ENCODE assay signal across 27 cellular contexts in the genomic region with DNA sequence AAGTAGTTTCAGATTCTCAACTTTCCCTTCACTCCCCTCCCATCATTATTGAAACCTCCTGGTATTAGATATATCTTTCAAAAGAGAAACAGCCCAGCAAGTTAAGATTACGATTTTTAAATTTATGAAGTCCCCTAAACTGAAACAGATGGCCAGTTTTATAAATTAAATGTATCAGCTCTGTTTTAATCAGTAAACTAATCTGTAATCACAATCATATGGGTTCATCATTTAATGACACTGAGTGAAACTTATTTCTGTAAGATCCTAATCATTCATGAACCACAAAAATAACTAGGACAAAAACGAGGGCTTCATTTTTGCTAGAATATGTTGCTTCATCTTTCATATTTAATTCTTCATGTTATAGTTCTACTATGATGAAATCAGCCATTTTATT.
"Had no signal": no experiment of that assay in that cellular context is flagged by ENCODE, and none has a peak within 500 bp of the region (broad histone marks: within the 10 kb centered on the region; RNA-seq: fewer than 3 reads in every experiment).

No MANE protein-coding gene starts in this region.

- H3K4me1 Mint-ChIP-seq: activated naive CD8-positive, alpha-beta T cell treated with anti-CD3 and anti-CD28 coated beads, Interleukin-2, amount 50 U/mL, for 24 hours had no signal

- H3K36me3 Mint-ChIP-seq: activated naive CD4-positive, alpha-beta T cell treated with anti-CD3 and anti-CD28 coated beads, Interleukin-2, amount 50 U/mL, for 72 hours; WTC11 had no signal

- H3K27ac Mint-ChIP-seq: activated CD8-positive, alpha-beta T cell treated with anti-CD3 and anti-CD28 coated beads, Interleukin-2, amount 10 ng/mL, durations not matched to agents 7 days and 5 days; activated naive CD4-positive, alpha-beta T cell treated with anti-CD3 and anti-CD28 coated beads, Interleukin-2, amount 50 U/mL, for 72 hours; activated naive CD8-positive, alpha-beta T cell treated with anti-CD3 and anti-CD28 coated beads, Interleukin-2, amount 50 U/mL, for 24 hours; activated T-helper 1 cell treated with anti-CD3 and anti-CD28 coated beads, Interleukin-12 subunit alpha, Interleukin-12 subunit beta, Interleukin-2, Interleukin-4 antibody, amounts not matched to agents 30 ng/mL and 10 ng/mL and 1 ng/mL, durations not matched to agents 14 hours and 24 hours and 36 hours; T-helper 1 cell treated with Interleukin-12 subunit alpha and Interleukin-12 subunit beta and Interleukin-4 antibody, amounts not matched to agents 30 μg/mL and 1 μg/mL, for 36 hours had no signal

- H3K27me3 ChIP-seq: brain microvascular endothelial cell, cardiac muscle cell, MG63 had no signal

- H3K27me3 Mint-ChIP-seq: activated naive CD8-positive, alpha-beta T cell treated with anti-CD3 and anti-CD28 coated beads, Interleukin-2, amount 50 U/mL, for 24 hours had no signal

- H3K27ac ChIP-seq: brain microvascular endothelial cell, cardiac muscle cell had no signal

- H3K9me3 ChIP-seq: MG63 had no signal

- H3K4me3 ChIP-seq: cardiac muscle cell, MG63 had no signal

- H3K9me3 Mint-ChIP-seq: activated naive CD4-positive, alpha-beta T cell treated with anti-CD3 and anti-CD28 coated beads, Interleukin-2, amount 50 U/mL, for 72 hours; activated naive CD8-positive, alpha-beta T cell treated with anti-CD3 and anti-CD28 coated beads, Interleukin-2, amount 50 U/mL, for 24 hours; activated T-helper 1 cell treated with anti-CD3 and anti-CD28 coated beads, Interleukin-12 subunit alpha, Interleukin-12 subunit beta, Interleukin-2, Interleukin-4 antibody, amounts not matched to agents 30 ng/mL and 10 ng/mL and 1 ng/mL, durations not matched to agents 14 hours and 24 hours and 36 hours; T-helper 1 cell treated with Interleukin-12 subunit alpha and Interleukin-12 subunit beta and Interleukin-4 antibody, amounts not matched to agents 30 μg/mL and 1 μg/mL, for 36 hours; WTC11 had no signal

- H3K4me3 Mint-ChIP-seq: activated CD8-positive, alpha-beta T cell treated with anti-CD3 and anti-CD28 coated beads, Interleukin-2, amount 10 ng/mL, durations not matched to agents 7 days and 5 days; activated naive CD8-positive, alpha-beta T cell treated with anti-CD3 and anti-CD28 coated beads, Interleukin-2, amount 50 U/mL, for 24 hours; activated T-helper 1 cell treated with anti-CD3 and anti-CD28 coated beads, Interleukin-12 subunit alpha, Interleukin-12 subunit beta, Interleukin-2, Interleukin-4 antibody, amounts not matched to agents 30 ng/mL and 10 ng/mL and 1 ng/mL, durations not matched to agents 14 hours and 24 hours and 36 hours; T-helper 1 cell treated with Interleukin-12 subunit alpha and Interleukin-12 subunit beta and Interleukin-4 antibody, amounts not matched to agents 30 μg/mL and 1 μg/mL, for 36 hours; WTC11 had no signal

- H3K36me3 ChIP-seq: cardiac muscle cell had no signal

- ATAC-seq: activated CD8-positive, alpha-beta T cell treated with anti-CD3 and anti-CD28 coated beads, Interleukin-2, amount 10 ng/mL, durations not matched to agents 7 days and 5 days; activated naive CD4-positive, alpha-beta T cell treated with anti-CD3 and anti-CD28 coated beads, Interleukin-2, amount 50 U/mL, for 72 hours; activated naive CD8-positive, alpha-beta T cell treated with anti-CD3 and anti-CD28 coated beads, Interleukin-2, amount 50 U/mL, for 24 hours; WTC11 had no signal

- DNase-seq: activated CD4-positive, alpha-beta T cell treated with anti-CD3 and anti-CD28 coated beads for 48 hours; activated CD4-positive, alpha-beta T cell treated with anti-CD3 and anti-CD28 coated beads, Interleukin-2, amount 50 U/mL, for 4 hours; activated CD4-positive, CD25-positive, alpha-beta regulatory T cell treated with anti-CD3 and anti-CD28 coated beads, Interleukin-2, amount 50 U/mL, for 72 hours; activated CD8-positive, alpha-beta memory T cell treated with anti-CD3 and anti-CD28 coated beads, Interleukin-2, amount 50 U/mL, for 48 hours; activated CD8-positive, alpha-beta T cell treated with anti-CD3 and anti-CD28 coated beads, Interleukin-2, amount 10 ng/mL, durations not matched to agents 7 days and 5 days; activated effector memory CD4-positive, alpha-beta T cell treated with Interleukin-2 at 50 U/mL for 16 hours; activated naive CD4-positive, alpha-beta T cell; activated naive CD8-positive, alpha-beta T cell treated with anti-CD3 and anti-CD28 coated beads, Interleukin-2, amount 50 U/mL, for 24 hours; activated T-cell treated with anti-CD3 and anti-CD28 coated beads, Interleukin-2, amount 50 U/mL, for 1 hour; brain microvascular endothelial cell; MG63; MV-4-11; NCI-H1092 treated with DMSO at 0.1 percent for 48 hours; NCI-H1417 treated with DMSO at 0.1 percent for 48 hours; NCI-H1694; NCI-H2029; NCI-H345; NCI-H510A; NCI-H526 treated with DMSO at 0.1 percent for 48 hours; NCI-H82; SIG-M5; SW 1271 had no signal
